ENCODE assay signal across 8 cellular contexts in genomic region chr1:179742717-179743678, GRCh38. TPM values are rescaled to one million over a fixed set of nuclear protein-coding genes. Genes with fewer than 3 reads are reported as not detected.
DNase-seq lines count a peak whose midpoint lies in the region; ATAC-seq, FAIRE-seq and TF ChIP-seq lines count a peak whose summit lies in the region.

FAM163A (plus strand) TSS chr1:179743291; CDS start chr1:179813098, 69,807 bp downstream.

- TF ChIP-seq CTCF in keratinocyte (optimal IDR thresholded peaks at IDR 0.05 in 1 of 3, IDR thresholded peaks at IDR 0.05 in 1 of 3, conservative IDR thresholded peaks at IDR 0.05 in 1 of 3; ENCODE audit: extremely low read depth in 1 of 3, insufficient read depth in 2 of 3, low read length in 3 of 3) (no peak), testis (IDR thresholded peaks at IDR 0.05) (no peak)

- CTCF ChIA-PET in activated CD4-positive, alpha-beta T cell treated with anti-CD3 and anti-CD28 coated beads, Interleukin-2, amount 10 ng/mL, durations not matched to agents 7 days and 5 days (lab: Charles Lee): no interaction called here

- H3K27me3 ChIP-seq in keratinocyte (ENCODE audit: control insufficient read depth, extremely low read depth, insufficient read depth, low read length) (peaks cover 57% of the 10 kb centered on the region), testis (no peaks in the 10 kb centered on the region)

- peaks cover 3% of the 10 kb centered on the region for H4K20me1 ChIP-seq in keratinocyte (ENCODE audit: control insufficient read depth, extremely low read depth, insufficient read depth, low read length)

- no peak for ATAC-seq in HG03135 (IDR thresholded peaks at IDR 0.05; ENCODE audit: unreplicated experiment)

- H3K27ac Mint-ChIP-seq in activated CD4-positive, alpha-beta T cell treated with anti-CD3 and anti-CD28 coated beads, Interleukin-2, amount 10 ng/mL, durations not matched to agents 7 days and 5 days: peak within 1 kb of the TSS; percentile 37
- H3K27ac Mint-ChIP-seq in activated T-helper 1 cell treated with anti-CD3 and anti-CD28 coated beads, Interleukin-12 subunit alpha, Interleukin-12 subunit beta, Interleukin-2, Interleukin-4 antibody, amounts not matched to agents 30 ng/mL and 10 ng/mL and 1 ng/mL, durations not matched to agents 14 hours and 24 hours and 36 hours: no peak within 1 kb of the TSS

- intact Hi-C loops in activated T-helper 1 cell treated with anti-CD3 and anti-CD28 coated beads, Interleukin-12 subunit alpha, Interleukin-12 subunit beta, Interleukin-2, Interleukin-4 antibody, amounts not matched to agents 30 ng/mL and 10 ng/mL and 1 ng/mL, durations not matched to agents 14 hours and 24 hours and 36 hours (cut with micrococcal nuclease): no loop called here
- intact Hi-C loops in testis (cut with DNase I; ENCODE audit: low total_unique reads): no loop called here

- H3K9me3 ChIP-seq in keratinocyte (ENCODE audit: control insufficient read depth, low read depth, low read length) (no peaks in the 10 kb centered on the region), testis (no peaks in the 10 kb centered on the region)

- dilution Hi-C loops in keratinocyte (cut with MboI; ENCODE audit: extremely low pct_ligation_motif_present, low sequenced_read_pairs): no loop called here

- no peaks in the 10 kb centered on the region for H3K36me3 ChIP-seq in keratinocyte (ENCODE audit: control insufficient read depth in 2 of 2, extremely low read depth in 1 of 2, insufficient read depth in 2 of 2, low read length in 2 of 2)
- no peaks in the 10 kb centered on the region for H3K36me3 ChIP-seq in testis (ENCODE audit: low read depth, missing control alignments)

- H3K27me3 Mint-ChIP-seq in activated CD4-positive, alpha-beta T cell treated with anti-CD3 and anti-CD28 coated beads, Interleukin-2, amount 10 ng/mL, durations not matched to agents 7 days and 5 days: peaks cover 78% of the 10 kb centered on the region
- H3K27me3 Mint-ChIP-seq in activated T-helper 1 cell treated with anti-CD3 and anti-CD28 coated beads, Interleukin-12 subunit alpha, Interleukin-12 subunit beta, Interleukin-2, Interleukin-4 antibody, amounts not matched to agents 30 ng/mL and 10 ng/mL and 1 ng/mL, durations not matched to agents 14 hours and 24 hours and 36 hours (ENCODE audit: insufficient read depth): peaks cover 59% of the 10 kb centered on the region

- H3K79me2 ChIP-seq in keratinocyte (ENCODE audit: control insufficient read depth, insufficient read depth, low read length): no peaks in the 10 kb centered on the region

- WGBS in testis, 2 donors: 0 to 1% methylated on average over 20 to 80 of the region's 92 CpGs

- no peaks in the 10 kb centered on the region for H3K9me3 Mint-ChIP-seq in activated CD4-positive, alpha-beta T cell treated with anti-CD3 and anti-CD28 coated beads, Interleukin-2, amount 10 ng/mL, durations not matched to agents 7 days and 5 days
- H3K9me3 Mint-ChIP-seq in activated T-helper 1 cell treated with anti-CD3 and anti-CD28 coated beads, Interleukin-12 subunit alpha, Interleukin-12 subunit beta, Interleukin-2, Interleukin-4 antibody, amounts not matched to agents 30 ng/mL and 10 ng/mL and 1 ng/mL, durations not matched to agents 14 hours and 24 hours and 36 hours: no peaks in the 10 kb centered on the region

- peak within 1 kb of the TSS; percentile 17 for H3K4me3 Mint-ChIP-seq in activated CD4-positive, alpha-beta T cell treated with anti-CD3 and anti-CD28 coated beads, Interleukin-2, amount 10 ng/mL, durations not matched to agents 7 days and 5 days
- H3K4me3 Mint-ChIP-seq in activated T-helper 1 cell treated with anti-CD3 and anti-CD28 coated beads, Interleukin-12 subunit alpha, Interleukin-12 subunit beta, Interleukin-2, Interleukin-4 antibody, amounts not matched to agents 30 ng/mL and 10 ng/mL and 1 ng/mL, durations not matched to agents 14 hours and 24 hours and 36 hours: peak within 1 kb of the TSS; percentile 10

- no peak for DNase-seq in activated CD4-positive, alpha-beta T cell treated with anti-CD3 and anti-CD28 coated beads, Interleukin-2, amount 10 ng/mL, durations not matched to agents 7 days and 5 days
- DNase-seq in activated CD4-positive, alpha-beta T cell treated with anti-CD3 and anti-CD28 coated beads for 4 hours: no peak
- no peak for DNase-seq in activated T-helper 1 cell treated with anti-CD3 and anti-CD28 coated beads, Interleukin-12 subunit alpha, Interleukin-12 subunit beta, Interleukin-2, Interleukin-4 antibody, amounts not matched to agents 30 ng/mL and 10 ng/mL and 1 ng/mL, durations not matched to agents 14 hours and 24 hours and 36 hours (ENCODE audit: low spot score)
- DNase-seq in keratinocyte (ENCODE audit: low read depth, low spot score) (no peak), testis (no peak), GDM1 (lab: John Stamatoyannopoulos, UW) (no peak)
- no peak for DNase-seq in effector CD4-positive, alpha-beta T cell

- no peak within 1 kb of the TSS for H2AFZ ChIP-seq in keratinocyte (ENCODE audit: control insufficient read depth, low read length)

- no peak within 1 kb of the TSS for H3K9ac ChIP-seq in keratinocyte (ENCODE audit: control insufficient read depth, extremely low read depth, insufficient read depth, low read length)

- H3K27ac ChIP-seq in keratinocyte (ENCODE audit: control insufficient read depth, insufficient read depth, low read length) (no peak within 1 kb of the TSS), testis (no peak within 1 kb of the TSS)

- H3K4me3 ChIP-seq in keratinocyte (ENCODE audit: control insufficient read depth in 2 of 3, extremely low read depth in 1 of 3, insufficient read depth in 2 of 3, low read depth in 1 of 3, low read length in 3 of 3) (no peak within 1 kb of the TSS), testis (peak within 1 kb of the TSS; percentile 35 to 59)

- POLR2A ChIA-PET in activated CD4-positive, alpha-beta T cell treated with anti-CD3 and anti-CD28 coated beads, Interleukin-2, amount 10 ng/mL, durations not matched to agents 7 days and 5 days (lab: Charles Lee): no interaction called here

- FAIRE-seq in keratinocyte (lab: Jason Lieb, UNC): no peak

- H3K4me1 ChIP-seq in keratinocyte (ENCODE audit: control insufficient read depth, extremely low read depth, insufficient read depth, low read length) (no peaks in the 10 kb centered on the region), testis (peaks cover 6% of the 10 kb centered on the region)

- H3K4me1 Mint-ChIP-seq in activated CD4-positive, alpha-beta T cell treated with anti-CD3 and anti-CD28 coated beads, Interleukin-2, amount 10 ng/mL, durations not matched to agents 7 days and 5 days: peaks cover 7% of the 10 kb centered on the region
- H3K4me1 Mint-ChIP-seq in activated T-helper 1 cell treated with anti-CD3 and anti-CD28 coated beads, Interleukin-12 subunit alpha, Interleukin-12 subunit beta, Interleukin-2, Interleukin-4 antibody, amounts not matched to agents 30 ng/mL and 10 ng/mL and 1 ng/mL, durations not matched to agents 14 hours and 24 hours and 36 hours (ENCODE audit: low read depth): peaks cover 5% of the 10 kb centered on the region

- H3K4me2 ChIP-seq in keratinocyte (ENCODE audit: control insufficient read depth, extremely low read depth, insufficient read depth, low read depth, low read length): peak within 1 kb of the TSS; percentile 35

- H3K36me3 Mint-ChIP-seq in activated CD4-positive, alpha-beta T cell treated with anti-CD3 and anti-CD28 coated beads, Interleukin-2, amount 10 ng/mL, durations not matched to agents 7 days and 5 days (ENCODE audit: low read depth): no peaks in the 10 kb centered on the region
- H3K36me3 Mint-ChIP-seq in activated T-helper 1 cell treated with anti-CD3 and anti-CD28 coated beads, Interleukin-12 subunit alpha, Interleukin-12 subunit beta, Interleukin-2, Interleukin-4 antibody, amounts not matched to agents 30 ng/mL and 10 ng/mL and 1 ng/mL, durations not matched to agents 14 hours and 24 hours and 36 hours (ENCODE audit: low read depth): no peaks in the 10 kb centered on the region

- H3K9me1 ChIP-seq in keratinocyte (ENCODE audit: control insufficient read depth, extremely low read depth, insufficient read depth, low read length): no peaks in the 10 kb centered on the region

- TF ChIP-seq POLR2A in testis (IDR thresholded peaks at IDR 0.05): no peak

RNA-seq across cellular contexts. Expression of gene FAM163A, which starts in this region (rescaled TPM):
- not detected for total RNA-seq in activated CD4-positive, alpha-beta T cell treated with anti-CD3 and anti-CD28 coated beads, Interleukin-2, amount 10 ng/mL, durations not matched to agents 7 days and 5 days
- total RNA-seq in activated T-helper 1 cell treated with anti-CD3 and anti-CD28 coated beads, Interleukin-12 subunit alpha, Interleukin-12 subunit beta, Interleukin-2, Interleukin-4 antibody, amounts not matched to agents 30 ng/mL and 10 ng/mL and 1 ng/mL, durations not matched to agents 14 hours and 24 hours and 36 hours: not detected in 2 replicates
- polyA plus RNA-seq in keratinocyte (not detected in 3 replicates), testis (ENCODE audit: insufficient read depth, low read depth, low replicate concordance) (6.6 TPM)
- polyA plus RNA-seq in keratinocyte (2011; ENCODE audit: low read depth): not detected
- not detected in 2 replicates for polyA plus RNA-seq in keratinocyte (2011; cell fraction: cytosol; rRNA removed)
- polyA plus RNA-seq in keratinocyte (2011; cell fraction: nucleus; rRNA removed): not detected in 2 replicates
- polyA plus RNA-seq in keratinocyte (2012; ENCODE audit: low replicate concordance): not detected in 2 replicates
- polyA minus RNA-seq in keratinocyte: not detected in 3 replicates
- polyA minus RNA-seq in keratinocyte (2011; cell fraction: cytosol; rRNA and poly(A)+ RNA removed): not detected
- polyA minus RNA-seq in keratinocyte (2011; cell fraction: nucleus; rRNA and poly(A)+ RNA removed): not detected in 2 replicates
- total RNA-seq in testis: 1 to 10 TPM; 3.5 to 6.0 TPM

Comparison
In these comparisons a context has a peak if more than half of its experiments do, and no peak if none do; other contexts are left out.
1. H3K4me3 ChIP-seq: peak in testis (2 of 2); none in keratinocyte (0 of 3).